Comparison of ENCODE assay signal across 1 cellular context in the genomic region with DNA sequence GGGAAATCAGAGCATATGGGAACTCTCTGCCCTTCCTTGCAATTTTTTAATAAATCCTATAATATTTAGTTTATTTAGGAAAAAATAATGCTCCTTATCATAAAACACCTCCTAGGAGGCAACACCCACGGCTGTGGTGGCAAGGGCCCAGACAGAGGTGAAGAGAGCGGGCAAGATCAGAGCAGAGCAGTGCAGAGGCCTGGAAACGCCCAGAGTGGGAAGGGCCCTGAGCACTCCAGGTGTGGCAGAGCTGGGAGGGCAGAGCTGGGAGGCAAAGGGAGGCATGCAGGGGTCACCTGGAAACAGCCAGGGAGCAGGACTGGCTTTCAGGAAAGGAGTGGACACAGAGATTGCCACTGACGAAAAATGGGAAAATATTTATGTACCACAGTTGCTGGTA.
TF ChIP-seq lines count a peak whose summit lies in the region.

No MANE protein-coding gene starts in this region.

TF ChIP-seq in WTC11, 78 proteins besides CTCF, POLR2A, EP300 and RAD21 (continued from another document):
- TF ChIP-seq, protein P1, sequence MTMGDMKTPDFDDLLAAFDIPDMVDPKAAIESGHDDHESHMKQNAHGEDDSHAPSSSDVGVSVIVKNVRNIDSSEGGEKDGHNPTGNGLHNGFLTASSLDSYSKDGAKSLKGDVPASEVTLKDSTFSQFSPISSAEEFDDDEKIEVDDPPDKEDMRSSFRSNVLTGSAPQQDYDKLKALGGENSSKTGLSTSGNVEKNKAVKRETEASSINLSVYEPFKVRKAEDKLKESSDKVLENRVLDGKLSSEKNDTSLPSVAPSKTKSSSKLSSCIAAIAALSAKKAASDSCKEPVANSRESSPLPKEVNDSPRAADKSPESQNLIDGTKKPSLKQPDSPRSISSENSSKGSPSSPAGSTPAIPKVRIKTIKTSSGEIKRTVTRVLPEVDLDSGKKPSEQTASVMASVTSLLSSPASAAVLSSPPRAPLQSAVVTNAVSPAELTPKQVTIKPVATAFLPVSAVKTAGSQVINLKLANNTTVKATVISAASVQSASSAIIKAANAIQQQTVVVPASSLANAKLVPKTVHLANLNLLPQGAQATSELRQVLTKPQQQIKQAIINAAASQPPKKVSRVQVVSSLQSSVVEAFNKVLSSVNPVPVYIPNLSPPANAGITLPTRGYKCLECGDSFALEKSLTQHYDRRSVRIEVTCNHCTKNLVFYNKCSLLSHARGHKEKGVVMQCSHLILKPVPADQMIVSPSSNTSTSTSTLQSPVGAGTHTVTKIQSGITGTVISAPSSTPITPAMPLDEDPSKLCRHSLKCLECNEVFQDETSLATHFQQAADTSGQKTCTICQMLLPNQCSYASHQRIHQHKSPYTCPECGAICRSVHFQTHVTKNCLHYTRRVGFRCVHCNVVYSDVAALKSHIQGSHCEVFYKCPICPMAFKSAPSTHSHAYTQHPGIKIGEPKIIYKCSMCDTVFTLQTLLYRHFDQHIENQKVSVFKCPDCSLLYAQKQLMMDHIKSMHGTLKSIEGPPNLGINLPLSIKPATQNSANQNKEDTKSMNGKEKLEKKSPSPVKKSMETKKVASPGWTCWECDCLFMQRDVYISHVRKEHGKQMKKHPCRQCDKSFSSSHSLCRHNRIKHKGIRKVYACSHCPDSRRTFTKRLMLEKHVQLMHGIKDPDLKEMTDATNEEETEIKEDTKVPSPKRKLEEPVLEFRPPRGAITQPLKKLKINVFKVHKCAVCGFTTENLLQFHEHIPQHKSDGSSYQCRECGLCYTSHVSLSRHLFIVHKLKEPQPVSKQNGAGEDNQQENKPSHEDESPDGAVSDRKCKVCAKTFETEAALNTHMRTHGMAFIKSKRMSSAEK (CRISPR knock-in tag; IDR thresholded peaks at IDR 0.05; ENCODE audit: borderline replicate concordance), result no peak
- TF ChIP-seq, protein P2, sequence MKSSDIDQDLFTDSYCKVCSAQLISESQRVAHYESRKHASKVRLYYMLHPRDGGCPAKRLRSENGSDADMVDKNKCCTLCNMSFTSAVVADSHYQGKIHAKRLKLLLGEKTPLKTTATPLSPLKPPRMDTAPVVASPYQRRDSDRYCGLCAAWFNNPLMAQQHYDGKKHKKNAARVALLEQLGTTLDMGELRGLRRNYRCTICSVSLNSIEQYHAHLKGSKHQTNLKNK (CRISPR knock-in tag; IDR thresholded peaks at IDR 0.05), result no peak
- TF ChIP-seq TP53 (CRISPR knock-in tag; IDR thresholded peaks at IDR 0.05) (no peak), SOX15 (CRISPR knock-in tag; IDR thresholded peaks at IDR 0.05) (no peak), NFATC4 (CRISPR knock-in tag; IDR thresholded peaks at IDR 0.05) (no peak), MXD4 (CRISPR knock-in tag; IDR thresholded peaks at IDR 0.05; ENCODE audit: borderline replicate concordance) (no peak), MYBL2 (CRISPR knock-in tag; IDR thresholded peaks at IDR 0.05) (no peak), NFE2L1 (CRISPR knock-in tag; IDR thresholded peaks at IDR 0.05) (no peak), ZNF423 (CRISPR knock-in tag; IDR thresholded peaks at IDR 0.05) (no peak)
- TF ChIP-seq, protein P3, sequence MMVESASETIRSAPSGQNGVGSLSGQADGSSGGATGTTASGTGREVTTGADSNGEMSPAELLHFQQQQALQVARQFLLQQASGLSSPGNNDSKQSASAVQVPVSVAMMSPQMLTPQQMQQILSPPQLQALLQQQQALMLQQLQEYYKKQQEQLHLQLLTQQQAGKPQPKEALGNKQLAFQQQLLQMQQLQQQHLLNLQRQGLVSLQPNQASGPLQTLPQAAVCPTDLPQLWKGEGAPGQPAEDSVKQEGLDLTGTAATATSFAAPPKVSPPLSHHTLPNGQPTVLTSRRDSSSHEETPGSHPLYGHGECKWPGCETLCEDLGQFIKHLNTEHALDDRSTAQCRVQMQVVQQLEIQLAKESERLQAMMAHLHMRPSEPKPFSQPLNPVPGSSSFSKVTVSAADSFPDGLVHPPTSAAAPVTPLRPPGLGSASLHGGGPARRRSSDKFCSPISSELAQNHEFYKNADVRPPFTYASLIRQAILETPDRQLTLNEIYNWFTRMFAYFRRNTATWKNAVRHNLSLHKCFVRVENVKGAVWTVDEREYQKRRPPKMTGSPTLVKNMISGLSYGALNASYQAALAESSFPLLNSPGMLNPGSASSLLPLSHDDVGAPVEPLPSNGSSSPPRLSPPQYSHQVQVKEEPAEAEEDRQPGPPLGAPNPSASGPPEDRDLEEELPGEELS (CRISPR knock-in tag; IDR thresholded peaks at IDR 0.05), result no peak
- TF ChIP-seq, protein P4, sequence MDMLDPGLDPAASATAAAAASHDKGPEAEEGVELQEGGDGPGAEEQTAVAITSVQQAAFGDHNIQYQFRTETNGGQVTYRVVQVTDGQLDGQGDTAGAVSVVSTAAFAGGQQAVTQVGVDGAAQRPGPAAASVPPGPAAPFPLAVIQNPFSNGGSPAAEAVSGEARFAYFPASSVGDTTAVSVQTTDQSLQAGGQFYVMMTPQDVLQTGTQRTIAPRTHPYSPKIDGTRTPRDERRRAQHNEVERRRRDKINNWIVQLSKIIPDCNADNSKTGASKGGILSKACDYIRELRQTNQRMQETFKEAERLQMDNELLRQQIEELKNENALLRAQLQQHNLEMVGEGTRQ (CRISPR knock-in tag; IDR thresholded peaks at IDR 0.05), result no peak
- TF ChIP-seq, protein P5, sequence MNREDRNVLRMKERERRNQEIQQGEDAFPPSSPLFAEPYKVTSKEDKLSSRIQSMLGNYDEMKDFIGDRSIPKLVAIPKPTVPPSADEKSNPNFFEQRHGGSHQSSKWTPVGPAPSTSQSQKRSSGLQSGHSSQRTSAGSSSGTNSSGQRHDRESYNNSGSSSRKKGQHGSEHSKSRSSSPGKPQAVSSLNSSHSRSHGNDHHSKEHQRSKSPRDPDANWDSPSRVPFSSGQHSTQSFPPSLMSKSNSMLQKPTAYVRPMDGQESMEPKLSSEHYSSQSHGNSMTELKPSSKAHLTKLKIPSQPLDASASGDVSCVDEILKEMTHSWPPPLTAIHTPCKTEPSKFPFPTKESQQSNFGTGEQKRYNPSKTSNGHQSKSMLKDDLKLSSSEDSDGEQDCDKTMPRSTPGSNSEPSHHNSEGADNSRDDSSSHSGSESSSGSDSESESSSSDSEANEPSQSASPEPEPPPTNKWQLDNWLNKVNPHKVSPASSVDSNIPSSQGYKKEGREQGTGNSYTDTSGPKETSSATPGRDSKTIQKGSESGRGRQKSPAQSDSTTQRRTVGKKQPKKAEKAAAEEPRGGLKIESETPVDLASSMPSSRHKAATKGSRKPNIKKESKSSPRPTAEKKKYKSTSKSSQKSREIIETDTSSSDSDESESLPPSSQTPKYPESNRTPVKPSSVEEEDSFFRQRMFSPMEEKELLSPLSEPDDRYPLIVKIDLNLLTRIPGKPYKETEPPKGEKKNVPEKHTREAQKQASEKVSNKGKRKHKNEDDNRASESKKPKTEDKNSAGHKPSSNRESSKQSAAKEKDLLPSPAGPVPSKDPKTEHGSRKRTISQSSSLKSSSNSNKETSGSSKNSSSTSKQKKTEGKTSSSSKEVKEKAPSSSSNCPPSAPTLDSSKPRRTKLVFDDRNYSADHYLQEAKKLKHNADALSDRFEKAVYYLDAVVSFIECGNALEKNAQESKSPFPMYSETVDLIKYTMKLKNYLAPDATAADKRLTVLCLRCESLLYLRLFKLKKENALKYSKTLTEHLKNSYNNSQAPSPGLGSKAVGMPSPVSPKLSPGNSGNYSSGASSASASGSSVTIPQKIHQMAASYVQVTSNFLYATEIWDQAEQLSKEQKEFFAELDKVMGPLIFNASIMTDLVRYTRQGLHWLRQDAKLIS (CRISPR knock-in tag; IDR thresholded peaks at IDR 0.05; ENCODE audit: borderline replicate concordance), result no peak
- TF ChIP-seq, protein P6, sequence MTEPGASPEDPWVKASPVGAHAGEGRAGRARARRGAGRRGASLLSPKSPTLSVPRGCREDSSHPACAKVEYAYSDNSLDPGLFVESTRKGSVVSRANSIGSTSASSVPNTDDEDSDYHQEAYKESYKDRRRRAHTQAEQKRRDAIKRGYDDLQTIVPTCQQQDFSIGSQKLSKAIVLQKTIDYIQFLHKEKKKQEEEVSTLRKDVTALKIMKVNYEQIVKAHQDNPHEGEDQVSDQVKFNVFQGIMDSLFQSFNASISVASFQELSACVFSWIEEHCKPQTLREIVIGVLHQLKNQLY (CRISPR knock-in tag; IDR thresholded peaks at IDR 0.05), result no peak
- TF ChIP-seq, protein P7, sequence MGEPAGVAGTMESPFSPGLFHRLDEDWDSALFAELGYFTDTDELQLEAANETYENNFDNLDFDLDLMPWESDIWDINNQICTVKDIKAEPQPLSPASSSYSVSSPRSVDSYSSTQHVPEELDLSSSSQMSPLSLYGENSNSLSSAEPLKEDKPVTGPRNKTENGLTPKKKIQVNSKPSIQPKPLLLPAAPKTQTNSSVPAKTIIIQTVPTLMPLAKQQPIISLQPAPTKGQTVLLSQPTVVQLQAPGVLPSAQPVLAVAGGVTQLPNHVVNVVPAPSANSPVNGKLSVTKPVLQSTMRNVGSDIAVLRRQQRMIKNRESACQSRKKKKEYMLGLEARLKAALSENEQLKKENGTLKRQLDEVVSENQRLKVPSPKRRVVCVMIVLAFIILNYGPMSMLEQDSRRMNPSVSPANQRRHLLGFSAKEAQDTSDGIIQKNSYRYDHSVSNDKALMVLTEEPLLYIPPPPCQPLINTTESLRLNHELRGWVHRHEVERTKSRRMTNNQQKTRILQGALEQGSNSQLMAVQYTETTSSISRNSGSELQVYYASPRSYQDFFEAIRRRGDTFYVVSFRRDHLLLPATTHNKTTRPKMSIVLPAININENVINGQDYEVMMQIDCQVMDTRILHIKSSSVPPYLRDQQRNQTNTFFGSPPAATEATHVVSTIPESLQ (CRISPR knock-in tag; IDR thresholded peaks at IDR 0.05), result no peak
- TF ChIP-seq, protein P8, sequence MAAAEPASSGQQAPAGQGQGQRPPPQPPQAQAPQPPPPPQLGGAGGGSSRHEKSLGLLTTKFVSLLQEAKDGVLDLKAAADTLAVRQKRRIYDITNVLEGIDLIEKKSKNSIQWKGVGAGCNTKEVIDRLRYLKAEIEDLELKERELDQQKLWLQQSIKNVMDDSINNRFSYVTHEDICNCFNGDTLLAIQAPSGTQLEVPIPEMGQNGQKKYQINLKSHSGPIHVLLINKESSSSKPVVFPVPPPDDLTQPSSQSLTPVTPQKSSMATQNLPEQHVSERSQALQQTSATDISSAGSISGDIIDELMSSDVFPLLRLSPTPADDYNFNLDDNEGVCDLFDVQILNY (CRISPR knock-in tag; IDR thresholded peaks at IDR 0.05), result no peak
